In the genomic region with DNA sequence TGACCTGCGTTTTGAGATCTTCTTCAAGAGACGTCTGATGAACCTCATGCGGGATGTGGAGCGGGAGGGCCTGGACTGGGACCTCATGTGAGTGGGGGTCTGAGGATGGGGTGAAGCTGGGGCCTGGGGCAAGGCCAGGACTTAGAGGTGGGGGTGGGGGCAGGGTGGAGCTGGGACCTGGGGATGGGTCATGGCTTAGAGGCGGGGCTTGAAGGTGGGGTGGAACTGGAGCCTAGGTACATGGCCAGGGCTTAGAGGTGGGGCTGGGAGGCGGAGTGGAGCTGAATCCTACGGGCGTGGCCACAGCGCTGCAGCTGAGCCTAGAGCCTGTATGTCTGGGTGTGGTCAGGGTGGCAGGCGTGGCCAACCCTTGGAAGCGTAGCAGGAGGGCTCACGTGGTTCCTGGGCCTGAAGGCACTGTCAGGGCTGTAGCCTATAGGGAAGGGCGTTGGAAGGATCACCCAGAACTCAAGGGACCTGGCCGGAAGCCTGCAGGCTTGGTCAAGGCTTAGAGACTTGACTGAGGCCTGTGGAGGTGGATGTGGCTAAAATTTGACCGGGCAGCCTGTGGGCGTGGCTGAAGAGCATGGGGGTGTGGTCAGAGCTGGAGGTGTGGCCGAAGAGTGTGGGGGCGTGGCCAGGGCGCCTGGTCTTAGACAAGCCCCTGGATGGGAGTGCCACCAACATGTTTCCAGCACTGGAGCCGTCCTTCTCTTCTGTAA, we compare ENCODE assay signal across 8 cellular contexts. TPM values are rescaled to one million over a fixed set of nuclear protein-coding genes. Genes with fewer than 3 reads are reported as not detected.
DNase-seq lines count a peak whose midpoint lies in the region; ATAC-seq and TF ChIP-seq lines count a peak whose summit lies in the region.

No MANE protein-coding gene starts in this region.

- H2AFZ ChIP-seq in MM.1S (ENCODE audit: low read length), result no peak overlapping the region

- H3K9ac ChIP-seq in MM.1S (ENCODE audit: low read length), result no peak overlapping the region

- intact Hi-C loops in activated CD8-positive, alpha-beta T cell treated with anti-CD3 and anti-CD28 coated beads for 36 hours (cut with micrococcal nuclease), result no loop called here
- intact Hi-C loops in right cardiac atrium (cut with DNase I), result loop anchor here in 1 of 4 donors (10.0 kb wide), 1 partner anchor 125 kb away; no protein-coding TSS in a partner anchor

- H3F3A ChIP-seq in MM.1S (ENCODE audit: insufficient read depth, low read length), result no peaks in the 10 kb centered on the region

- peak; percentile 62 for DNase-seq in activated T-cell treated with anti-CD3 and anti-CD28 coated beads, Interleukin-2, amount 50 U/mL, for 24 hours
- DNase-seq in activated T-cell treated with anti-CD3 and anti-CD28 coated beads, Interleukin-2, amount 50 U/mL, for 1 hour, result no peak
- DNase-seq in NB4 (ENCODE audit: low read depth) (peak; percentile 63), right cardiac atrium (peak; percentile 70 to 87 (median 80)), MM.1S (no peak)
- DNase-seq in activated CD8-positive, alpha-beta T cell treated with anti-CD3 and anti-CD28 coated beads for 36 hours, result peak; percentile 54
- DNase-seq in stimulated activated naive CD8-positive, alpha-beta T cell treated with anti-CD3 and anti-CD28 coated beads, Interleukin-15, Interleukin-2, amounts not matched to agents 100 U/mL and 50 U/mL, for 24 hours, result peak; percentile 59
- no peak for DNase-seq in NK-92 treated with Interleukin-12 subunit alpha and Interleukin-12 subunit beta, amount 100 ng/mL, for 24 hours (lab: John Stamatoyannopoulos, UW)

- peaks cover 82% of the 10 kb centered on the region for H3K36me3 Mint-ChIP-seq in activated T-cell treated with anti-CD3 and anti-CD28 coated beads, Interleukin-2, amount 50 U/mL, for 24 hours (ENCODE audit: low read depth)
- H3K36me3 Mint-ChIP-seq in activated CD8-positive, alpha-beta T cell treated with anti-CD3 and anti-CD28 coated beads for 36 hours (ENCODE audit: low read depth), result peaks cover 60% of the 10 kb centered on the region

- TF ChIP-seq POLR2A in NB4 (IDR thresholded peaks at IDR 0.05; ENCODE audit: extremely low read depth, insufficient read length), result no peak

- CTCF ChIA-PET in activated CD8-positive, alpha-beta T cell treated with anti-CD3 and anti-CD28 coated beads for 36 hours (lab: Charles Lee), result interaction anchor here (0.8 to 1.1 kb wide), 2 partner anchors 8 to 113 kb away, joined by 3 to 4 read pairs; no protein-coding TSS in a partner anchor

- no peaks in the 10 kb centered on the region for H4K20me1 ChIP-seq in MM.1S (ENCODE audit: insufficient read depth, low read length)

- POLR2A ChIA-PET in activated CD8-positive, alpha-beta T cell treated with anti-CD3 and anti-CD28 coated beads for 36 hours (lab: Charles Lee), result interaction anchor here (1.0 kb wide), 1 partner anchor 17 kb away, joined by 3 read pairs; no protein-coding TSS in a partner anchor

- no peaks in the 10 kb centered on the region for H3K9me3 Mint-ChIP-seq in activated T-cell treated with anti-CD3 and anti-CD28 coated beads, Interleukin-2, amount 50 U/mL, for 24 hours
- no peaks in the 10 kb centered on the region for H3K9me3 Mint-ChIP-seq in activated CD8-positive, alpha-beta T cell treated with anti-CD3 and anti-CD28 coated beads for 36 hours

- no peak overlapping the region for H3K27ac Mint-ChIP-seq in activated T-cell treated with anti-CD3 and anti-CD28 coated beads, Interleukin-2, amount 50 U/mL, for 24 hours
- H3K27ac Mint-ChIP-seq in activated CD8-positive, alpha-beta T cell treated with anti-CD3 and anti-CD28 coated beads for 36 hours, result no peak overlapping the region

- no peaks in the 10 kb centered on the region for H3K27me3 Mint-ChIP-seq in activated T-cell treated with anti-CD3 and anti-CD28 coated beads, Interleukin-2, amount 50 U/mL, for 24 hours
- no peaks in the 10 kb centered on the region for H3K27me3 Mint-ChIP-seq in activated CD8-positive, alpha-beta T cell treated with anti-CD3 and anti-CD28 coated beads for 36 hours

- WGBS in right cardiac atrium, result 66% methylated on average over 20 of the region's 20 CpGs

- H3K27ac ChIP-seq in right cardiac atrium (ENCODE audit: low read length) (no peak overlapping the region), MM.1S (ENCODE audit: low read length) (no peak overlapping the region)

- no peaks in the 10 kb centered on the region for H3K4me1 ChIP-seq in right cardiac atrium (ENCODE audit: control insufficient read depth, insufficient read depth, low read length)
- H3K4me1 ChIP-seq in MM.1S (ENCODE audit: low read length), result no peaks in the 10 kb centered on the region

- no peak overlapping the region for H3K4me3 ChIP-seq in NB4 (ENCODE audit: low read depth, low read length)
- H3K4me3 ChIP-seq in right cardiac atrium (ENCODE audit: low read length), result no peak overlapping the region
- H3K4me3 ChIP-seq in MM.1S (ENCODE audit: low read length), result no peak overlapping the region

- no peak overlapping the region for H3K4me2 ChIP-seq in MM.1S (ENCODE audit: low read depth, low read length)

- no peaks in the 10 kb centered on the region for H3K9me2 ChIP-seq in MM.1S (replicated peaks; ENCODE audit: insufficient read depth, low read length)

- H3K79me2 ChIP-seq in MM.1S (ENCODE audit: low read length), result no peaks in the 10 kb centered on the region

- H3K9me3 ChIP-seq in right cardiac atrium (ENCODE audit: control insufficient read depth, low read length), result no peaks in the 10 kb centered on the region
- H3K9me3 ChIP-seq in MM.1S (replicated peaks; ENCODE audit: insufficient read depth, low read length), result no peaks in the 10 kb centered on the region

- H3K27me3 ChIP-seq in right cardiac atrium (ENCODE audit: control insufficient read depth, insufficient read depth) (no peaks in the 10 kb centered on the region), MM.1S (replicated peaks; ENCODE audit: insufficient read depth, low read length) (no peaks in the 10 kb centered on the region)

- ATAC-seq in activated CD8-positive, alpha-beta T cell treated with anti-CD3 and anti-CD28 coated beads for 36 hours, result peak; percentile 73
- peak; percentile 69 to 83 for ATAC-seq in right cardiac atrium
- peak; percentile 41 for ATAC-seq in stimulated activated naive CD8-positive, alpha-beta T cell treated with anti-CD3 and anti-CD28 coated beads, Interleukin-15, Interleukin-2, amounts not matched to agents 100 U/mL and 50 U/mL, for 24 hours

- no peak for TF ChIP-seq CTCF in NB4 (IDR thresholded peaks at IDR 0.05; ENCODE audit: low read depth, low read length)
- no peak for TF ChIP-seq CTCF in activated CD8-positive, alpha-beta T cell treated with anti-CD3 and anti-CD28 coated beads for 36 hours (IDR thresholded peaks at IDR 0.05)
- TF ChIP-seq CTCF in MM.1S (IDR thresholded peaks at IDR 0.05; ENCODE audit: low read length), result no peak

- no peak overlapping the region for H3K4me3 Mint-ChIP-seq in activated T-cell treated with anti-CD3 and anti-CD28 coated beads, Interleukin-2, amount 50 U/mL, for 24 hours
- H3K4me3 Mint-ChIP-seq in activated CD8-positive, alpha-beta T cell treated with anti-CD3 and anti-CD28 coated beads for 36 hours, result no peak overlapping the region

- no peaks in the 10 kb centered on the region for H3K4me1 Mint-ChIP-seq in activated T-cell treated with anti-CD3 and anti-CD28 coated beads, Interleukin-2, amount 50 U/mL, for 24 hours (ENCODE audit: low read depth)
- H3K4me1 Mint-ChIP-seq in activated CD8-positive, alpha-beta T cell treated with anti-CD3 and anti-CD28 coated beads for 36 hours (ENCODE audit: low read depth), result no peaks in the 10 kb centered on the region

- no peaks in the 10 kb centered on the region for H3K36me3 ChIP-seq in MM.1S (replicated peaks; ENCODE audit: insufficient read depth, low read length)

RNA-seq across cellular contexts. Expression of gene COLGALT1, which starts 24.2 kb away (rescaled TPM):
- 10 to 100 TPM; 62.1 to 64.2 TPM for total RNA-seq in activated CD8-positive, alpha-beta T cell treated with anti-CD3 and anti-CD28 coated beads for 36 hours
- 10 to 100 TPM; 25.1 to 36.3 (median 35.1) TPM for total RNA-seq in right cardiac atrium
- polyA plus RNA-seq in right cardiac atrium, result 19.0 TPM

Comparison
In these comparisons a context has a peak if more than half of its experiments do, and no peak if none do; other contexts are left out.
1. DNase-seq: peak in activated T-cell treated with anti-CD3 and anti-CD28 coated beads, Interleukin-2, amount 50 U/mL, for 24 hours (single experiment), NB4 (single experiment), activated CD8-positive, alpha-beta T cell treated with anti-CD3 and anti-CD28 coated beads for 36 hours (single experiment), right cardiac atrium (3 of 3) and stimulated activated naive CD8-positive, alpha-beta T cell treated with anti-CD3 and anti-CD28 coated beads, Interleukin-15, Interleukin-2, amounts not matched to agents 100 U/mL and 50 U/mL, for 24 hours (single experiment); none in activated T-cell treated with anti-CD3 and anti-CD28 coated beads, Interleukin-2, amount 50 U/mL, for 1 hour (single experiment), NK-92 treated with Interleukin-12 subunit alpha and Interleukin-12 subunit beta, amount 100 ng/mL, for 24 hours (single experiment) and MM.1S (single experiment).
2. Peak in every context shown above with its lines, with median percentiles within 50 percentile points of each other: ATAC-seq.